Comparison of ENCODE assay signal across 1 cellular context in the genomic region with DNA sequence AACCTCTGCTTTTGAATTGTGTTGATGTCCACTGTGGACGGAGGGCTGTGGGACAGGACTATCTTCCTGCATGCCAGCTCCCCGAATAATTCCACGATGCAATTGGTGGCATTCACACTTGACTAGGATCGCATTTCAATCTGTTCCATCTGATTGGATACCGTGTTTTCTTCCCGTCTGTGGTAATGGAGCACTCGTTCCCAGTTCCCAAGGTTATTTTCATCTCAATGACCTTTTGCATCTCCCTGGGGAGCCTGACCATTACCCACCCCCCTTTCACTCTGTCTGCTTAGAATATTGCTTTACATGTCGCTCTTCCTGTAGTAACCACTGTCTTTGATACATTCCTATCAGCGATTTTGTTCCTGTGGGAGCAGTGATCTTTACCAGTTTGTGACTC.
TF ChIP-seq lines count a peak whose summit lies in the region.

No MANE protein-coding gene starts in this region.

TF ChIP-seq in GM23338, 12 proteins besides CTCF, POLR2A, EP300 and RAD21 (continued from another document):
- TF ChIP-seq, protein P1, sequence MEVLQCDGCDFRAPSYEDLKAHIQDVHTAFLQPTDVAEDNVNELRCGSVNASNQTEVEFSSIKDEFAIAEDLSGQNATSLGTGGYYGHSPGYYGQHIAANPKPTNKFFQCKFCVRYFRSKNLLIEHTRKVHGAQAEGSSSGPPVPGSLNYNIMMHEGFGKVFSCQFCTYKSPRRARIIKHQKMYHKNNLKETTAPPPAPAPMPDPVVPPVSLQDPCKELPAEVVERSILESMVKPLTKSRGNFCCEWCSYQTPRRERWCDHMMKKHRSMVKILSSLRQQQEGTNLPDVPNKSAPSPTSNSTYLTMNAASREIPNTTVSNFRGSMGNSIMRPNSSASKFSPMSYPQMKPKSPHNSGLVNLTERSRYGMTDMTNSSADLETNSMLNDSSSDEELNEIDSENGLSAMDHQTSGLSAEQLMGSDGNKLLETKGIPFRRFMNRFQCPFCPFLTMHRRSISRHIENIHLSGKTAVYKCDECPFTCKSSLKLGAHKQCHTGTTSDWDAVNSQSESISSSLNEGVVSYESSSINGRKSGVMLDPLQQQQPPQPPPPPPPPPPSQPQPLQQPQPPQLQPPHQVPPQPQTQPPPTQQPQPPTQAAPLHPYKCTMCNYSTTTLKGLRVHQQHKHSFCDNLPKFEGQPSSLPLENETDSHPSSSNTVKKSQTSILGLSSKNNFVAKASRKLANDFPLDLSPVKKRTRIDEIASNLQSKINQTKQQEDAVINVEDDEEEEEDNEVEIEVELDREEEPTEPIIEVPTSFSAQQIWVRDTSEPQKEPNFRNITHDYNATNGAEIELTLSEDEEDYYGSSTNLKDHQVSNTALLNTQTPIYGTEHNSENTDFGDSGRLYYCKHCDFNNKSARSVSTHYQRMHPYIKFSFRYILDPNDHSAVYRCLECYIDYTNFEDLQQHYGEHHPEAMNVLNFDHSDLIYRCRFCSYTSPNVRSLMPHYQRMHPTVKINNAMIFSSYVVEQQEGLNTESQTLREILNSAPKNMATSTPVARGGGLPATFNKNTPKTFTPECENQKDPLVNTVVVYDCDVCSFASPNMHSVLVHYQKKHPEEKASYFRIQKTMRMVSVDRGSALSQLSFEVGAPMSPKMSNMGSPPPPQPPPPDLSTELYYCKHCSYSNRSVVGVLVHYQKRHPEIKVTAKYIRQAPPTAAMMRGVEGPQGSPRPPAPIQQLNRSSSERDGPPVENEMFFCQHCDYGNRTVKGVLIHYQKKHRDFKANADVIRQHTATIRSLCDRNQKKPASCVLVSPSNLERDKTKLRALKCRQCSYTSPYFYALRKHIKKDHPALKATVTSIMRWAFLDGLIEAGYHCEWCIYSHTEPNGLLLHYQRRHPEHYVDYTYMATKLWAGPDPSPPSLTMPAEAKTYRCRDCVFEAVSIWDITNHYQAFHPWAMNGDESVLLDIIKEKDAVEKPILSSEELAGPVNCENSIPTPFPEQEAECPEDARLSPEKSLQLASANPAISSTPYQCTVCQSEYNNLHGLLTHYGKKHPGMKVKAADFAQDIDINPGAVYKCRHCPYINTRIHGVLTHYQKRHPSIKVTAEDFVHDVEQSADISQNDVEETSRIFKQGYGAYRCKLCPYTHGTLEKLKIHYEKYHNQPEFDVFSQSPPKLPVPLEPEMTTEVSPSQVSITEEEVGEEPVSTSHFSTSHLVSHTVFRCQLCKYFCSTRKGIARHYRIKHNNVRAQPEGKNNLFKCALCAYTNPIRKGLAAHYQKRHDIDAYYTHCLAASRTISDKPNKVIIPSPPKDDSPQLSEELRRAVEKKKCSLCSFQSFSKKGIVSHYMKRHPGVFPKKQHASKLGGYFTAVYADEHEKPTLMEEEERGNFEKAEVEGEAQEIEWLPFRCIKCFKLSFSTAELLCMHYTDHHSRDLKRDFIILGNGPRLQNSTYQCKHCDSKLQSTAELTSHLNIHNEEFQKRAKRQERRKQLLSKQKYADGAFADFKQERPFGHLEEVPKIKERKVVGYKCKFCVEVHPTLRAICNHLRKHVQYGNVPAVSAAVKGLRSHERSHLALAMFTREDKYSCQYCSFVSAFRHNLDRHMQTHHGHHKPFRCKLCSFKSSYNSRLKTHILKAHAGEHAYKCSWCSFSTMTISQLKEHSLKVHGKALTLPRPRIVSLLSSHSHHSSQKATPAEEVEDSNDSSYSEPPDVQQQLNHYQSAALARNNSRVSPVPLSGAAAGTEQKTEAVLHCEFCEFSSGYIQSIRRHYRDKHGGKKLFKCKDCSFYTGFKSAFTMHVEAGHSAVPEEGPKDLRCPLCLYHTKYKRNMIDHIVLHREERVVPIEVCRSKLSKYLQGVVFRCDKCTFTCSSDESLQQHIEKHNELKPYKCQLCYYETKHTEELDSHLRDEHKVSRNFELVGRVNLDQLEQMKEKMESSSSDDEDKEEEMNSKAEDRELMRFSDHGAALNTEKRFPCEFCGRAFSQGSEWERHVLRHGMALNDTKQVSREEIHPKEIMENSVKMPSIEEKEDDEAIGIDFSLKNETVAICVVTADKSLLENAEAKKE (CRISPR knock-in tag; IDR thresholded peaks at IDR 0.05), result no peak
- no peak for TF ChIP-seq STAT1 (IDR thresholded peaks at IDR 0.05; ENCODE audit: unreplicated experiment)
- no peak for TF ChIP-seq CREB1 (CRISPR knock-in tag; IDR thresholded peaks at IDR 0.05; ENCODE audit: low read depth)
- TF ChIP-seq POLR2AphosphoS5 (IDR thresholded peaks at IDR 0.05; ENCODE audit: low read depth), result no peak
- no peak for TF ChIP-seq EZH2 (IDR thresholded peaks at IDR 0.05; ENCODE audit: low read depth, unreplicated experiment)
- TF ChIP-seq ZNF114 (CRISPR knock-in tag; IDR thresholded peaks at IDR 0.05), result no peak
- TF ChIP-seq, protein P2, sequence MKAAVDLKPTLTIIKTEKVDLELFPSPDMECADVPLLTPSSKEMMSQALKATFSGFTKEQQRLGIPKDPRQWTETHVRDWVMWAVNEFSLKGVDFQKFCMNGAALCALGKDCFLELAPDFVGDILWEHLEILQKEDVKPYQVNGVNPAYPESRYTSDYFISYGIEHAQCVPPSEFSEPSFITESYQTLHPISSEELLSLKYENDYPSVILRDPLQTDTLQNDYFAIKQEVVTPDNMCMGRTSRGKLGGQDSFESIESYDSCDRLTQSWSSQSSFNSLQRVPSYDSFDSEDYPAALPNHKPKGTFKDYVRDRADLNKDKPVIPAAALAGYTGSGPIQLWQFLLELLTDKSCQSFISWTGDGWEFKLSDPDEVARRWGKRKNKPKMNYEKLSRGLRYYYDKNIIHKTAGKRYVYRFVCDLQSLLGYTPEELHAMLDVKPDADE (IDR thresholded peaks at IDR 0.05), result no peak
- no peak for TF ChIP-seq NANOG (IDR thresholded peaks at IDR 0.05; ENCODE audit: borderline replicate concordance)
- no peak for TF ChIP-seq EZH2phosphoT487 (IDR thresholded peaks at IDR 0.05; ENCODE audit: unreplicated experiment)
- TF ChIP-seq JUNB (IDR thresholded peaks at IDR 0.05; ENCODE audit: unreplicated experiment), result no peak
